In the genomic region with DNA sequence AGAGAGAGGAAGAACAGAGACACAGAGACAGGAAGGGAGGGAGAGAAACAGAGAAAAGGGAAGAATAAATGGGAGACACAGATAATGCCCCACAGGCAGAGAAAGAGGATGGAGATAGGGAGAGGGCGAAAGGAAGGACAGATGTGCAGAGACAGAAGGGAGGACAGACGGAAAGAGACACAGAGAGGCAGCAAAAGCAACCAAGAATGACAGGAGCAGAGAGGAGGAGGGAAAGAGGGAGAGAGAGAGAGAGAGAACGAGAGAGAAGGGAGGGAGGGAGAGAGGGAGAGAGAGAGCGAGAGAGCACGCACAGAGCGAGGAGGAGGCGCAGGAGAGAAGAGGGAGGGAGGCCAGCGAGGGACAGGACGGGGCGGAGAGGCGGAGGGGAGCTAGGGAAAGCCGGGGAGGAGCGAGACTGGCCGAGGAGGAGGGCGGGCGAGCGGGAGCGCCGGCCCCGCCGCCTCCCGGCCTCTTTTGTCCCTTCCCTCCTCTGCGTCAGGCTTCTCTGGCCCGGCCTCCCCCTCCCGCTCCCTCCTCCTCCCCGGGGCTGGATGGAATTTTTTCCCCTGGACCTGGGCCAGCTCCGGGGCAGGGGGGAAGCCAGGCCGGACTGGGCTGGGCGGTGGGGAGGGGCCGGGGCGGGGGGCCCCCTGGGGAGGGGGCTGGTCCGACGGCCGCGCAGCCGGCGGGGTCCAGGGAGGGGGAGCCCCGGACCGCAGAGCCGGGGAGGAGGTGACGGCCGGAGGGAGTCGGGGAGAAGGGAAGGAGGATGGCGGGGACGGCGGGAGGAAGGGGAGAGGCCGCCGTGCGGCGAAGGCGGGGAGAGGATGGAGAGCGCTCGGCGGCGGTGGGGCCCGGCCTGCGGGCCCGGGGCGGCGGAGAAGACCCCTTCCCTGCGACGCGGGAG, we compare ENCODE assay signal across 1 cellular context.
TF ChIP-seq lines count a peak whose summit lies in the region.

No MANE protein-coding gene starts in this region.

TF ChIP-seq in HEK293, 187 proteins besides CTCF, POLR2A, EP300 and RAD21 (continued from another document and continues in another):
- peak; percentile 44; the same call in 1 of the 2 replicates for TF ChIP-seq FEZF1 (tag by site-specific recombination; IDR thresholded peaks at IDR 0.05)
- TF ChIP-seq ZNF529 (tag by site-specific recombination; IDR thresholded peaks at IDR 0.05; ENCODE audit: insufficient replicate concordance), result no peak
- TF ChIP-seq, protein P1, sequence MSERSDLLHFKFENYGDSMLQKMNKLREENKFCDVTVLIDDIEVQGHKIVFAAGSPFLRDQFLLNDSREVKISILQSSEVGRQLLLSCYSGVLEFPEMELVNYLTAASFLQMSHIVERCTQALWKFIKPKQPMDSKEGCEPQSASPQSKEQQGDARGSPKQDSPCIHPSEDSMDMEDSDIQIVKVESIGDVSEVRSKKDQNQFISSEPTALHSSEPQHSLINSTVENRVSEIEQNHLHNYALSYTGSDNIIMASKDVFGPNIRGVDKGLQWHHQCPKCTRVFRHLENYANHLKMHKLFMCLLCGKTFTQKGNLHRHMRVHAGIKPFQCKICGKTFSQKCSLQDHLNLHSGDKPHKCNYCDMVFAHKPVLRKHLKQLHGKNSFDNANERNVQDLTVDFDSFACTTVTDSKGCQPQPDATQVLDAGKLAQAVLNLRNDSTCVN (tag by site-specific recombination; optimal IDR thresholded peaks at IDR 0.05), result peak; percentile 50
- TF ChIP-seq, protein P2, sequence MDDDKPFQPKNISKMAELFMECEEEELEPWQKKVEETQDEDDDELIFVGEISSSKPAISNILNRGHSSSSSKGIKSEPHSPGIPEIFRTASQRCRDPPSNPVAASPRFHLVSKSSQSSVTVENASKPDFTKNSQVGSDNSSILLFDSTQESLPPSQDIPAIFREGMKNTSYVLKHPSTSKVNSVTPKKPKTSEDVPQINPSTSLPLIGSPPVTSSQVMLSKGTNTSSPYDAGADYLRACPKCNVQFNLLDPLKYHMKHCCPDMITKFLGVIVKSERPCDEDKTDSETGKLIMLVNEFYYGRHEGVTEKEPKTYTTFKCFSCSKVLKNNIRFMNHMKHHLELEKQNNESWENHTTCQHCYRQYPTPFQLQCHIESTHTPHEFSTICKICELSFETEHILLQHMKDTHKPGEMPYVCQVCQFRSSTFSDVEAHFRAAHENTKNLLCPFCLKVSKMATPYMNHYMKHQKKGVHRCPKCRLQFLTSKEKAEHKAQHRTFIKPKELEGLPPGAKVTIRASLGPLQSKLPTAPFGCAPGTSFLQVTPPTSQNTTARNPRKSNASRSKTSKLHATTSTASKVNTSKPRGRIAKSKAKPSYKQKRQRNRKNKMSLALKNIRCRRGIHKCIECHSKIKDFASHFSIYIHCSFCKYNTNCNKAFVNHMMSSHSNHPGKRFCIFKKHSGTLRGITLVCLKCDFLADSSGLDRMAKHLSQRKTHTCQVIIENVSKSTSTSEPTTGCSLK (tag by site-specific recombination; IDR thresholded peaks at IDR 0.05), result no peak
- peak; percentile 79; the same call in 1 of the 2 replicates for TF ChIP-seq ZNF544 (tag by site-specific recombination; IDR thresholded peaks at IDR 0.05)
- TF ChIP-seq SP7 (tag by site-specific recombination; IDR thresholded peaks at IDR 0.05), result peak; percentile 93
- no peak for TF ChIP-seq ZNF416 (tag by site-specific recombination; IDR thresholded peaks at IDR 0.05)
- peak; percentile 54; the same call in 1 of the 2 replicates for TF ChIP-seq ZIC2 (tag by site-specific recombination; IDR thresholded peaks at IDR 0.05)
- TF ChIP-seq ZNF302 (tag by site-specific recombination; IDR thresholded peaks at IDR 0.05; ENCODE audit: low read depth), result 0 out of 2 replicates have a peak, but pooled peaks have one; percentile 71
- no peak for TF ChIP-seq ZNF510 (tag by site-specific recombination; IDR thresholded peaks at IDR 0.05; ENCODE audit: insufficient replicate concordance)
- TF ChIP-seq, protein P3, sequence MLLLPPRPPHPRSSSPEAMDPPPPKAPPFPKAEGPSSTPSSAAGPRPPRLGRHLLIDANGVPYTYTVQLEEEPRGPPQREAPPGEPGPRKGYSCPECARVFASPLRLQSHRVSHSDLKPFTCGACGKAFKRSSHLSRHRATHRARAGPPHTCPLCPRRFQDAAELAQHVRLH (tag by site-specific recombination; IDR thresholded peaks at IDR 0.05), result peak; percentile 93
- TF ChIP-seq ZSCAN30 (tag by site-specific recombination; IDR thresholded peaks at IDR 0.05), result peak; percentile 62
- TF ChIP-seq, protein P4, sequence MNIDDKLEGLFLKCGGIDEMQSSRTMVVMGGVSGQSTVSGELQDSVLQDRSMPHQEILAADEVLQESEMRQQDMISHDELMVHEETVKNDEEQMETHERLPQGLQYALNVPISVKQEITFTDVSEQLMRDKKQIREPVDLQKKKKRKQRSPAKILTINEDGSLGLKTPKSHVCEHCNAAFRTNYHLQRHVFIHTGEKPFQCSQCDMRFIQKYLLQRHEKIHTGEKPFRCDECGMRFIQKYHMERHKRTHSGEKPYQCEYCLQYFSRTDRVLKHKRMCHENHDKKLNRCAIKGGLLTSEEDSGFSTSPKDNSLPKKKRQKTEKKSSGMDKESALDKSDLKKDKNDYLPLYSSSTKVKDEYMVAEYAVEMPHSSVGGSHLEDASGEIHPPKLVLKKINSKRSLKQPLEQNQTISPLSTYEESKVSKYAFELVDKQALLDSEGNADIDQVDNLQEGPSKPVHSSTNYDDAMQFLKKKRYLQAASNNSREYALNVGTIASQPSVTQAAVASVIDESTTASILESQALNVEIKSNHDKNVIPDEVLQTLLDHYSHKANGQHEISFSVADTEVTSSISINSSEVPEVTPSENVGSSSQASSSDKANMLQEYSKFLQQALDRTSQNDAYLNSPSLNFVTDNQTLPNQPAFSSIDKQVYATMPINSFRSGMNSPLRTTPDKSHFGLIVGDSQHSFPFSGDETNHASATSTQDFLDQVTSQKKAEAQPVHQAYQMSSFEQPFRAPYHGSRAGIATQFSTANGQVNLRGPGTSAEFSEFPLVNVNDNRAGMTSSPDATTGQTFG (tag by site-specific recombination; IDR thresholded peaks at IDR 0.05; ENCODE audit: borderline replicate concordance), result peak; percentile 89; the same call in 1 of the 2 replicates
- TF ChIP-seq MYNN (tag by site-specific recombination; IDR thresholded peaks at IDR 0.05; ENCODE audit: borderline replicate concordance), result no peak
- peak; percentile 30 for TF ChIP-seq ZNF76 (tag by site-specific recombination; IDR thresholded peaks at IDR 0.05; ENCODE audit: borderline replicate concordance, low read depth)
- TF ChIP-seq GLI4 (tag by site-specific recombination; IDR thresholded peaks at IDR 0.05), result peak; percentile 98
- TF ChIP-seq, protein P5, sequence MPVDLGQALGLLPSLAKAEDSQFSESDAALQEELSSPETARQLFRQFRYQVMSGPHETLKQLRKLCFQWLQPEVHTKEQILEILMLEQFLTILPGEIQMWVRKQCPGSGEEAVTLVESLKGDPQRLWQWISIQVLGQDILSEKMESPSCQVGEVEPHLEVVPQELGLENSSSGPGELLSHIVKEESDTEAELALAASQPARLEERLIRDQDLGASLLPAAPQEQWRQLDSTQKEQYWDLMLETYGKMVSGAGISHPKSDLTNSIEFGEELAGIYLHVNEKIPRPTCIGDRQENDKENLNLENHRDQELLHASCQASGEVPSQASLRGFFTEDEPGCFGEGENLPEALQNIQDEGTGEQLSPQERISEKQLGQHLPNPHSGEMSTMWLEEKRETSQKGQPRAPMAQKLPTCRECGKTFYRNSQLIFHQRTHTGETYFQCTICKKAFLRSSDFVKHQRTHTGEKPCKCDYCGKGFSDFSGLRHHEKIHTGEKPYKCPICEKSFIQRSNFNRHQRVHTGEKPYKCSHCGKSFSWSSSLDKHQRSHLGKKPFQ (tag by site-specific recombination; IDR thresholded peaks at IDR 0.05), result no peak
- TF ChIP-seq, protein P6, sequence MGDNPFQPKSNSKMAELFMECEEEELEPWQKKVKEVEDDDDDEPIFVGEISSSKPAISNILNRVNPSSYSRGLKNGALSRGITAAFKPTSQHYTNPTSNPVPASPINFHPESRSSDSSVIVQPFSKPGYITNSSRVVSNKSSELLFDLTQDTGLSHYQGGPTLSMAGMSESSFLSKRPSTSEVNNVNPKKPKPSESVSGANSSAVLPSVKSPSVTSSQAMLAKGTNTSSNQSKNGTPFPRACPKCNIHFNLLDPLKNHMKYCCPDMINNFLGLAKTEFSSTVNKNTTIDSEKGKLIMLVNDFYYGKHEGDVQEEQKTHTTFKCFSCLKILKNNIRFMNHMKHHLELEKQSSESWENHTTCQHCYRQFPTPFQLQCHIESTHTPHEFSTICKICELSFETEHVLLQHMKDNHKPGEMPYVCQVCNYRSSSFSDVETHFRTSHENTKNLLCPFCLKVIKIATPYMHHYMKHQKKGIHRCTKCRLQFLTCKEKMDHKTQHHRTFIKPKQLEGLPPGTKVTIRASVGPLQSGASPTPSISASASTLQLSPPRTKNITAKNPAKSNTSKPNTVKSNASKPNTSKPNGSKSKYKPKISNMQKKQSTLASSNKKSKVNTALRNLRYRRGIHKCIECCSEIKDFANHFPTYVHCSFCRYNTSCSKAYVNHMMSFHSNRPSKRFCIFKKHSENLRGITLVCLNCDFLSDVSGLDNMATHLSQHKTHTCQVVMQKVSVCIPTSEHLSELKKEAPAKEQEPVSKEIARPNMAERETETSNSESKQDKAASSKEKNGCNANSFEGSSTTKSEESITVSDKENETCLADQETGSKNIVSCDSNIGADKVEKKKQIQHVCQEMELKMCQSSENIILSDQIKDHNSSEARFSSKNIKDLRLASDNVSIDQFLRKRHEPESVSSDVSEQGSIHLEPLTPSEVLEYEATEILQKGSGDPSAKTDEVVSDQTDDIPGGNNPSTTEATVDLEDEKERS (tag by site-specific recombination; IDR thresholded peaks at IDR 0.05), result 0 out of 2 replicates have a peak, but pooled peaks have one; percentile 10
- no peak for TF ChIP-seq ZNF140 (tag by site-specific recombination; IDR thresholded peaks at IDR 0.05)
- peak; percentile 96 for TF ChIP-seq ZBTB17 (tag by site-specific recombination; IDR thresholded peaks at IDR 0.05)
- TF ChIP-seq YY2 (tag by site-specific recombination; IDR thresholded peaks at IDR 0.05), result peak; percentile 70
- TF ChIP-seq, protein P7, sequence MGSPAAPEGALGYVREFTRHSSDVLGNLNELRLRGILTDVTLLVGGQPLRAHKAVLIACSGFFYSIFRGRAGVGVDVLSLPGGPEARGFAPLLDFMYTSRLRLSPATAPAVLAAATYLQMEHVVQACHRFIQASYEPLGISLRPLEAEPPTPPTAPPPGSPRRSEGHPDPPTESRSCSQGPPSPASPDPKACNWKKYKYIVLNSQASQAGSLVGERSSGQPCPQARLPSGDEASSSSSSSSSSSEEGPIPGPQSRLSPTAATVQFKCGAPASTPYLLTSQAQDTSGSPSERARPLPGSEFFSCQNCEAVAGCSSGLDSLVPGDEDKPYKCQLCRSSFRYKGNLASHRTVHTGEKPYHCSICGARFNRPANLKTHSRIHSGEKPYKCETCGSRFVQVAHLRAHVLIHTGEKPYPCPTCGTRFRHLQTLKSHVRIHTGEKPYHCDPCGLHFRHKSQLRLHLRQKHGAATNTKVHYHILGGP (tag by site-specific recombination; IDR thresholded peaks at IDR 0.05), result peak; percentile 65; the same call in 1 of the 2 replicates
- TF ChIP-seq GLIS1 (tag by site-specific recombination; IDR thresholded peaks at IDR 0.05), result peak; percentile 72
- TF ChIP-seq GLIS2 (tag by site-specific recombination; IDR thresholded peaks at IDR 0.05), result peak; percentile 53
- TF ChIP-seq, protein P8, sequence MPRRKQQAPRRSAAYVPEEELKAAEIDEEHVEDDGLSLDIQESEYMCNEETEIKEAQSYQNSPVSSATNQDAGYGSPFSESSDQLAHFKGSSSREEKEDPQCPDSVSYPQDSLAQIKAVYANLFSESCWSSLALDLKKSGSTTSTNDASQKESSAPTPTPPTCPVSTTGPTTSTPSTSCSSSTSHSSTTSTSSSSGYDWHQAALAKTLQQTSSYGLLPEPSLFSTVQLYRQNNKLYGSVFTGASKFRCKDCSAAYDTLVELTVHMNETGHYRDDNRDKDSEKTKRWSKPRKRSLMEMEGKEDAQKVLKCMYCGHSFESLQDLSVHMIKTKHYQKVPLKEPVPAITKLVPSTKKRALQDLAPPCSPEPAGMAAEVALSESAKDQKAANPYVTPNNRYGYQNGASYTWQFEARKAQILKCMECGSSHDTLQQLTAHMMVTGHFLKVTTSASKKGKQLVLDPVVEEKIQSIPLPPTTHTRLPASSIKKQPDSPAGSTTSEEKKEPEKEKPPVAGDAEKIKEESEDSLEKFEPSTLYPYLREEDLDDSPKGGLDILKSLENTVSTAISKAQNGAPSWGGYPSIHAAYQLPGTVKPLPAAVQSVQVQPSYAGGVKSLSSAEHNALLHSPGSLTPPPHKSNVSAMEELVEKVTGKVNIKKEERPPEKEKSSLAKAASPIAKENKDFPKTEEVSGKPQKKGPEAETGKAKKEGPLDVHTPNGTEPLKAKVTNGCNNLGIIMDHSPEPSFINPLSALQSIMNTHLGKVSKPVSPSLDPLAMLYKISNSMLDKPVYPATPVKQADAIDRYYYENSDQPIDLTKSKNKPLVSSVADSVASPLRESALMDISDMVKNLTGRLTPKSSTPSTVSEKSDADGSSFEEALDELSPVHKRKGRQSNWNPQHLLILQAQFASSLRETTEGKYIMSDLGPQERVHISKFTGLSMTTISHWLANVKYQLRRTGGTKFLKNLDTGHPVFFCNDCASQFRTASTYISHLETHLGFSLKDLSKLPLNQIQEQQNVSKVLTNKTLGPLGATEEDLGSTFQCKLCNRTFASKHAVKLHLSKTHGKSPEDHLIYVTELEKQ (tag by site-specific recombination; IDR thresholded peaks at IDR 0.05; ENCODE audit: borderline replicate concordance), result no peak
- TF ChIP-seq, protein P9, sequence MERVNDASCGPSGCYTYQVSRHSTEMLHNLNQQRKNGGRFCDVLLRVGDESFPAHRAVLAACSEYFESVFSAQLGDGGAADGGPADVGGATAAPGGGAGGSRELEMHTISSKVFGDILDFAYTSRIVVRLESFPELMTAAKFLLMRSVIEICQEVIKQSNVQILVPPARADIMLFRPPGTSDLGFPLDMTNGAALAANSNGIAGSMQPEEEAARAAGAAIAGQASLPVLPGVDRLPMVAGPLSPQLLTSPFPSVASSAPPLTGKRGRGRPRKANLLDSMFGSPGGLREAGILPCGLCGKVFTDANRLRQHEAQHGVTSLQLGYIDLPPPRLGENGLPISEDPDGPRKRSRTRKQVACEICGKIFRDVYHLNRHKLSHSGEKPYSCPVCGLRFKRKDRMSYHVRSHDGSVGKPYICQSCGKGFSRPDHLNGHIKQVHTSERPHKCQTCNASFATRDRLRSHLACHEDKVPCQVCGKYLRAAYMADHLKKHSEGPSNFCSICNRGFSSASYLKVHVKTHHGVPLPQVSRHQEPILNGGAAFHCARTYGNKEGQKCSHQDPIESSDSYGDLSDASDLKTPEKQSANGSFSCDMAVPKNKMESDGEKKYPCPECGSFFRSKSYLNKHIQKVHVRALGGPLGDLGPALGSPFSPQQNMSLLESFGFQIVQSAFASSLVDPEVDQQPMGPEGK (tag by site-specific recombination; IDR thresholded peaks at IDR 0.05), result peak; percentile 85; the same call in 1 of the 2 replicates
- peak; percentile 96 for TF ChIP-seq KLF8 (tag by site-specific recombination; IDR thresholded peaks at IDR 0.05)
- TF ChIP-seq KLF10 (tag by site-specific recombination; IDR thresholded peaks at IDR 0.05), result no peak
- TF ChIP-seq ZNF621 (tag by site-specific recombination; IDR thresholded peaks at IDR 0.05), result no peak
- TF ChIP-seq ZNF266 (tag by site-specific recombination; IDR thresholded peaks at IDR 0.05; ENCODE audit: low read depth), result peak; percentile 59; the same call in 1 of the 2 replicates
- TF ChIP-seq OVOL3 (tag by site-specific recombination; IDR thresholded peaks at IDR 0.05), result peak; percentile 70; the same call in 1 of the 2 replicates
- TF ChIP-seq ZNF239 (tag by site-specific recombination; IDR thresholded peaks at IDR 0.05), result no peak; the same call in 1 of the 2 replicates
